ENCODE assay signal across 4 cellular contexts in genomic region chr7:6799887-6800286, GRCh38. TPM values are rescaled to one million over a fixed set of nuclear protein-coding genes. Genes with fewer than 3 reads are reported as not detected.
"Had no signal": no experiment of that assay in that cellular context is flagged by ENCODE, and none has a peak within 500 bp of the region (broad histone marks: within the 10 kb centered on the region; RNA-seq: fewer than 3 reads in every experiment).

No MANE protein-coding gene starts in this region.

RNA-seq across cellular contexts. Expression of gene RSPH10B2, which starts 46.0 kb away (rescaled TPM):
- total RNA-seq: activated T-helper 2 cell treated with anti-CD3 and anti-CD28 coated beads, Interferon-gamma antibody, Interleukin-2, Interleukin-4, amounts not matched to agents 10 μg/mL and 5 μg/mL and 100 μg/mL, durations not matched to agents 14 hours and 24 hours and 36 hours; ascending aorta; bronchial epithelial cell had no signal
- polyA plus RNA-seq: cardiac muscle cell had no signal
